10 cellular contexts compared by ENCODE assay signal in the genomic region with DNA sequence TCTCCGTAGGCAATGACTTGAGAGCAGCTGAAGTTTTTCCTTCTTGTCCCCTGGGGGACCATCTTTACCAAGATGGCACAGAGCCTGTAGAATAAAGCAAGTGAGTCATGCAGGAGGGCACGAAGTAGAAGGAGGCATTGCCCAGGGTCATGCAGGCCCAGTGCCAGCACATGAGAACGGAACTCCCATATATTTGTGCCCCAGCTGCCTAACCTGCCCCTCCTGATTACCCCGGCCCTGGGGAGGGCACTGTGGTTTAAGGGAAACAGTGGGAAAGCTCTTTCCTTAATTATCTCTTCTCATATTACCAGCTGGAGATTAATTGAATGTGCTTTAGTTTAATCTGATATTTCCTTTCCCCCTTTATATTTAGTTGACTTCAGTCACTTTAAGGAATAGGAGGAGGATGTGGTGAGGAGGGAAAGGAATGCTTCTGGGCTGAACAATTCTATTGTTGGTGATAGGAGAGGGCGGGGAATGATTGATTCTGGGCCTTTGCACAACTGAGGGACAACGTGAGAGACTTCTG. TPM values are rescaled to one million over a fixed set of nuclear protein-coding genes. Genes with fewer than 3 reads are reported as not detected.
A peak's percentile ranks its signal among the peaks of the same experiment; 100 is the strongest.
DNase-seq lines count a peak whose midpoint lies in the region; ATAC-seq and TF ChIP-seq lines count a peak whose summit lies in the region.
"Had no signal": no experiment of that assay in that cellular context is flagged by ENCODE, and none has a peak within 500 bp of the region (broad histone marks: within the 10 kb centered on the region; RNA-seq: fewer than 3 reads in every experiment).

No MANE protein-coding gene starts in this region.

- peaks cover 15% of the 10 kb centered on the region for H3K27me3 Mint-ChIP-seq in activated T-helper 17 cell treated with anti-CD3 and anti-CD28 coated beads, Interleukin-2, amount 50 U/mL, for 72 hours

- 41 to 45% methylated on average over 6 of the region's 6 CpGs for WGBS in GM23248 (ENCODE audit: low coverage in 1 of 2, low lambda C conversion rate in 2 of 2, missing lambda C conversion rate in 2 of 2), 2 experiments

- no peaks in the 10 kb centered on the region for H4K20me1 ChIP-seq in GM23248 (ENCODE audit: insufficient read depth)

- no peak overlapping the region for H3K27ac Mint-ChIP-seq in activated T-helper 17 cell treated with anti-CD3 and anti-CD28 coated beads, Interleukin-2, amount 50 U/mL, for 72 hours
- H3K27ac Mint-ChIP-seq: stimulated activated naive CD8-positive, alpha-beta T cell treated with anti-CD3 and anti-CD28 coated beads, Interleukin-15, Interleukin-2, amounts not matched to agents 100 ng/mL and 50 ng/mL, for 24 hours had no signal

- intact Hi-C loops in sciatic nerve (cut with DNase I): no loop called here

- peak overlapping the region; percentile 64 for H3K9ac ChIP-seq in GM23248

- peaks cover 97% of the 10 kb centered on the region for H3K79me2 ChIP-seq in GM23248 (ENCODE audit: insufficient read depth)

- H3F3A ChIP-seq in GM23248 (ENCODE audit: insufficient read depth): peaks cover 49% of the 10 kb centered on the region

- no peaks in the 10 kb centered on the region for H3K27me3 ChIP-seq in GM23248 (replicated peaks; ENCODE audit: insufficient read depth)

- H3K36me3 Mint-ChIP-seq in activated T-helper 17 cell treated with anti-CD3 and anti-CD28 coated beads, Interleukin-2, amount 50 U/mL, for 72 hours (ENCODE audit: low read depth): no peaks in the 10 kb centered on the region

- no peaks in the 10 kb centered on the region for H3K9me3 Mint-ChIP-seq in activated T-helper 17 cell treated with anti-CD3 and anti-CD28 coated beads, Interleukin-2, amount 50 U/mL, for 72 hours
- H3K9me3 Mint-ChIP-seq: stimulated activated naive CD8-positive, alpha-beta T cell treated with anti-CD3 and anti-CD28 coated beads, Interleukin-15, Interleukin-2, amounts not matched to agents 100 ng/mL and 50 ng/mL, for 24 hours had no signal

- no peak for TF ChIP-seq CTCF in fibroblast of pulmonary artery (IDR thresholded peaks at IDR 0.05; ENCODE audit: low read length, missing control alignments)

- in situ Hi-C loops in GM23248 (cut with MboI) (loop anchor here (25.0 kb wide), 1 partner anchor 573 kb away; no protein-coding TSS in a partner anchor), SK-MEL-5 (cut with HindIII; ENCODE audit: low pct_unique_long_range_greater_than_20kb, low sequenced_read_pairs) (no loop called here)

- H3K4me3 Mint-ChIP-seq in activated T-helper 17 cell treated with anti-CD3 and anti-CD28 coated beads, Interleukin-2, amount 50 U/mL, for 72 hours: no peak overlapping the region
- H3K4me3 Mint-ChIP-seq: stimulated activated naive CD8-positive, alpha-beta T cell treated with anti-CD3 and anti-CD28 coated beads, Interleukin-15, Interleukin-2, amounts not matched to agents 100 ng/mL and 50 ng/mL, for 24 hours had no signal

- peak; percentile 43 for DNase-seq in GM23248
- peak; percentile 89 for DNase-seq in SK-MEL-5 (ENCODE audit: low read depth, low spot score)
- peak; percentile 58 for DNase-seq in fibroblast of pulmonary artery (ENCODE audit: low read depth)
- no peak for DNase-seq in sciatic nerve (ENCODE audit: low spot score)
- no peak for DNase-seq in GM19240 (ENCODE audit: insufficient read length, low spot score)
- DNase-seq in activated CD4-positive, CD25-positive, alpha-beta regulatory T cell treated with anti-CD3 and anti-CD28 coated beads, Interleukin-2, amount 50 U/mL, for 72 hours: no peak
- DNase-seq: NCI-H2029 had no signal

- peak overlapping the region; percentile 58 for H3K4me2 ChIP-seq in GM23248 (ENCODE audit: unreplicated experiment)

- H3K9me3 ChIP-seq in GM23248 (ENCODE audit: low read depth): no peaks in the 10 kb centered on the region

- no peak overlapping the region for H2AFZ ChIP-seq in GM23248

- no peaks in the 10 kb centered on the region for H3K36me3 ChIP-seq in GM23248 (ENCODE audit: low read depth)

- peaks cover 45% of the 10 kb centered on the region for H3K4me1 ChIP-seq in GM23248 (ENCODE audit: insufficient read depth)

- ATAC-seq in sciatic nerve: peak; percentile 53
- no peak for ATAC-seq in activated T-helper 17 cell treated with anti-CD3 and anti-CD28 coated beads, Interleukin-2, amount 50 U/mL, for 72 hours (replicated peaks)
- ATAC-seq in GM19395 (IDR thresholded peaks at IDR 0.05; ENCODE audit: unreplicated experiment): no peak

- no peaks in the 10 kb centered on the region for H3K9me2 ChIP-seq in GM23248 (ENCODE audit: insufficient read depth)

- H3K27ac ChIP-seq in GM23248: peak overlapping the region; percentile 87

- H3K4me3 ChIP-seq in GM23248 (peak overlapping the region; percentile 11; the same call in 1 of the 2 replicates), fibroblast of pulmonary artery (replicated peaks; ENCODE audit: low read depth, low read length) (no peak overlapping the region)

- no peaks in the 10 kb centered on the region for H3K4me1 Mint-ChIP-seq in activated T-helper 17 cell treated with anti-CD3 and anti-CD28 coated beads, Interleukin-2, amount 50 U/mL, for 72 hours

RNA-seq across cellular contexts. Expression of a gene that starts 51.9 kb away (rescaled TPM):
- total RNA-seq in GM23248 (2014; rRNA removed; shearing (Covaris generic)): 80.1 and 108 TPM in 2 replicates
- polyA plus RNA-seq in GM23248 (2016; fragmentation: Nextera tagmentation; extraction: Ambion mirVana): 11.2 and 13.6 TPM in 2 replicates
- 47.9 and 60.7 TPM in 2 replicates for total RNA-seq in SK-MEL-5 (2014; rRNA removed; shearing (Covaris generic))
- 22.5 and 29.1 TPM in 2 replicates for polyA plus RNA-seq in SK-MEL-5 (2015; cell fraction: cytosol; rRNA removed)
- polyA plus RNA-seq in SK-MEL-5 (2015; cell fraction: nucleus; rRNA removed): 33.1 and 35.1 TPM in 2 replicates
- 132 TPM for total RNA-seq in sciatic nerve
- under 1 TPM in 1 of 2 donors, not detected in 1; 0.56 TPM for total RNA-seq in activated T-helper 17 cell treated with anti-CD3 and anti-CD28 coated beads, Interleukin-2, amount 50 U/mL, for 72 hours

Comparison
In these comparisons a context has a peak if more than half of its experiments do, and no peak if none do; other contexts are left out.
1. DNase-seq: peak in GM23248 (single experiment), SK-MEL-5 (single experiment) and fibroblast of pulmonary artery (single experiment); none in sciatic nerve (single experiment), GM19240 (single experiment) and activated CD4-positive, CD25-positive, alpha-beta regulatory T cell treated with anti-CD3 and anti-CD28 coated beads, Interleukin-2, amount 50 U/mL, for 72 hours (single experiment).
2. RNA of a gene that starts 51.9 kb away (total RNA-seq): 132 TPM in sciatic nerve (single experiment), 80.1 to 108 TPM in GM23248 and 47.9 to 60.7 TPM in SK-MEL-5; 0.56 TPM in activated T-helper 17 cell treated with anti-CD3 and anti-CD28 coated beads, Interleukin-2, amount 50 U/mL, for 72 hours; every median in the first group is over 10 times any median in the second.